Comparison of ENCODE assay signal across 35 cellular contexts in the genomic region with DNA sequence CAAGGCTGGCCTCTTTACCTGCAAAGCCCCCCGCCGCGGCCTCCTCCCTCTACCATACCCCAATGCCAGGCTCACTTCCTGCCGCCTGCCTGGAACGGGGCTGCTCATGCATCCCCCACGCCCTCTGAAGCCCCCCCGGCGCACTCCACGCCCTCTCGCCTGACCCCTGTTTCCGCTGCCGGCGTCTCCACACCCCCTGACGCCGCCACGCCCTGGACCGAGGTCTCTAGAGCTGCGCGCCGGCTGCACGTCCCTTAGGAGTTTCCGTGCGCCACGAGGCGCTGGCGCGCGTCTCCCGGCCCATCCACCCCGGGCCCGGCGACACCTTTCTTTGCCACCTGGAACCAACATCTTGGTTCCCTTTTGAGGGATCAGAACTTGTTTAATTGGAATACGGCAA. TPM values are rescaled to one million over a fixed set of nuclear protein-coding genes. Genes with fewer than 3 reads are reported as not detected.
"Had no signal": no experiment of that assay in that cellular context is flagged by ENCODE, and none has a peak within 500 bp of the region (broad histone marks: within the 10 kb centered on the region; RNA-seq: fewer than 3 reads in every experiment).

No MANE protein-coding gene starts in this region.

- H3K4me3 Mint-ChIP-seq: activated B cell treated with CpG ODN at 0.5 μM for 24 hours; activated CD8-positive, alpha-beta T cell treated with anti-CD3 and anti-CD28 coated beads for 36 hours; activated naive CD8-positive, alpha-beta T cell; activated T-cell treated with anti-CD3 and anti-CD28 coated beads, Interleukin-2, amount 50 U/mL, for 4 hours; activated T-helper 17 cell treated with anti-CD3 and anti-CD28 coated beads, Interleukin-2, amount 50 U/mL, for 72 hours; central memory CD8-positive, alpha-beta T cell; effector memory CD8-positive, alpha-beta T cell; T-helper 17 cell; T-helper 2 cell treated with Interferon-gamma antibody and Interleukin-4, amounts not matched to agents 5 μg/mL and 100 μg/mL, for 36 hours had no signal

- H3K27ac Mint-ChIP-seq: activated B cell treated with CpG ODN at 0.5 μM for 24 hours; activated CD8-positive, alpha-beta T cell treated with anti-CD3 and anti-CD28 coated beads for 36 hours; activated naive CD8-positive, alpha-beta T cell; activated T-helper 17 cell treated with anti-CD3 and anti-CD28 coated beads, Interleukin-2, amount 50 U/mL, for 72 hours; effector memory CD8-positive, alpha-beta T cell; T-helper 17 cell; T-helper 2 cell treated with Interferon-gamma antibody and Interleukin-4, amounts not matched to agents 5 μg/mL and 100 μg/mL, for 36 hours had no signal

- H3K4me1 Mint-ChIP-seq: activated B cell treated with CpG ODN at 0.5 μM for 24 hours; activated T-helper 17 cell treated with anti-CD3 and anti-CD28 coated beads, Interleukin-2, amount 50 U/mL, for 72 hours; central memory CD8-positive, alpha-beta T cell; T-helper 17 cell had no signal

- ATAC-seq: activated CD4-positive, CD25-positive, alpha-beta regulatory T cell treated with anti-CD3 and anti-CD28 coated beads, Interleukin-2, amount 50 U/mL, for 24 hours; activated CD8-positive, alpha-beta T cell treated with anti-CD3 and anti-CD28 coated beads for 36 hours; activated T-cell treated with anti-CD3 and anti-CD28 coated beads, Interleukin-2, amount 50 U/mL, for 4 hours; activated T-helper 17 cell treated with anti-CD3 and anti-CD28 coated beads, Interleukin-2, amount 50 U/mL, for 72 hours; effector memory CD8-positive, alpha-beta T cell; gastroesophageal sphincter; T-helper 17 cell had no signal

- H3K4me1 ChIP-seq: esophagus muscularis mucosa, gastroesophageal sphincter had no signal

- H3K36me3 ChIP-seq: brain microvascular endothelial cell, esophagus muscularis mucosa, gastroesophageal sphincter, WERI-Rb-1 had no signal

- H3K27me3 Mint-ChIP-seq: activated B cell treated with CpG ODN at 0.5 μM for 24 hours; activated CD8-positive, alpha-beta T cell treated with anti-CD3 and anti-CD28 coated beads for 36 hours; activated naive CD8-positive, alpha-beta T cell; activated T-helper 17 cell treated with anti-CD3 and anti-CD28 coated beads, Interleukin-2, amount 50 U/mL, for 72 hours; central memory CD8-positive, alpha-beta T cell; effector memory CD8-positive, alpha-beta T cell; T-helper 17 cell had no signal

- H3K27ac ChIP-seq: brain microvascular endothelial cell, esophagus muscularis mucosa, gastroesophageal sphincter, WERI-Rb-1 had no signal

- H3K27me3 ChIP-seq: brain microvascular endothelial cell had no signal

- H3K4me3 ChIP-seq: esophagus muscularis mucosa, gastroesophageal sphincter had no signal

- DNase-seq: activated B cell treated with CpG ODN at 0.5 μM for 24 hours; activated CD4-positive, alpha-beta T cell treated with anti-CD3 and anti-CD28 coated beads for 48 hours; activated CD4-positive, alpha-beta T cell treated with anti-CD3 and anti-CD28 coated beads, Interleukin-2, amount 50 U/mL, for 1 hour; activated CD4-positive, alpha-beta T cell treated with anti-CD3 and anti-CD28 coated beads, Interleukin-2, amount 50 U/mL, for 48 hours; activated CD8-positive, alpha-beta memory T cell treated with anti-CD3 and anti-CD28 coated beads for 24 hours; activated CD8-positive, alpha-beta T cell treated with anti-CD3 and anti-CD28 coated beads for 36 hours; activated effector memory CD4-positive, alpha-beta T cell treated with Interleukin-2 at 50 U/mL for 16 hours; activated gamma-delta T cell treated with Interleukin-2 at 50 U/mL for 16 hours; activated naive CD4-positive, alpha-beta T cell treated with anti-CD3 and anti-CD28 coated beads, Interleukin-2, amount 50 U/mL, for 16 hours; activated naive CD4-positive, alpha-beta T cell treated with Interleukin-2 at 50 U/mL for 16 hours; activated T-cell treated with anti-CD3 and anti-CD28 coated beads, Interleukin-2, amount 50 U/mL, for 4 hours; amniotic stem cell; anterior cingulate cortex; brain microvascular endothelial cell; cortex of kidney; dermis blood vessel endothelial cell; effector CD4-positive, alpha-beta T cell; effector memory CD8-positive, alpha-beta T cell; erythroblast; foreskin melanocyte; T-helper 1 cell; T-helper 17 cell; T1000; WERI-Rb-1 had no signal

RNA-seq across cellular contexts. Expression of a gene that starts 16.0 kb away (rescaled TPM):
- total RNA-seq: activated B cell treated with CpG ODN at 0.5 μM for 24 hours; activated CD8-positive, alpha-beta T cell treated with anti-CD3 and anti-CD28 coated beads for 36 hours; activated T-cell treated with anti-CD3 and anti-CD28 coated beads, Interleukin-2, amount 50 U/mL, for 4 hours; activated T-helper 17 cell treated with anti-CD3 and anti-CD28 coated beads, Interleukin-2, amount 50 U/mL, for 72 hours; astrocyte; bronchial epithelial cell; cerebellum; dermis blood vessel endothelial cell; esophagus muscularis mucosa; gastroesophageal sphincter; glomerular endothelial cell; T-helper 17 cell had no signal
